9 cellular contexts compared by ENCODE assay signal in the genomic region with DNA sequence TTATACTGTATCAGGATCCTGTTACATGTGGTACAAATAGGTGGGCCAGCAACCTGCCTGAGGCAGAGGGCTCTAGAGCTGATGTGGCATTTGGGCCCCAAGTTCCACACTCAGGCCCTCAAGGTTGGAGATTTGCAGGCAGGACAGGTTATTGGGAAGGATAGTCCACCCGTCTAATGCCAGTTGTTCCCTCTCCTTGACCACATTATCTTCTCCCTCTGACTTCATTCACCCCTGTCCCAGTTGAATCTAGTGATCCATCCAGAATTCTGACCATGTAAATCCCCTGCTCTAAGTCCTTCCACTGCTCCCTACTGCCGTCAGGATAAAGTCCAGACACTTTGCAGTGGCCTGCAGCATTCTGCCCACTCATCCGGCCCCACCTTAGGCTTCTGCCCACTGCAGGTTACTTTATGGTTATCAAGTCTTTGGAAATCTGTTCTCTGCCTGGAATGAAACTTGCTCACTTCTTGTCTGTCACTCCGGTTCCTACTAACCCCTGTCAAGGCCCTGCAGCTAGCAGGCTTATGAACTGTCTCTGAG. TPM values are rescaled to one million over a fixed set of nuclear protein-coding genes. Genes with fewer than 3 reads are reported as not detected.
DNase-seq lines count a peak whose midpoint lies in the region; ATAC-seq and TF ChIP-seq lines count a peak whose summit lies in the region.
"Had no signal": no experiment of that assay in that cellular context is flagged by ENCODE, and none has a peak within 500 bp of the region (broad histone marks: within the 10 kb centered on the region; RNA-seq: fewer than 3 reads in every experiment).

No MANE protein-coding gene starts in this region.

- peaks cover 32% of the 10 kb centered on the region for H3K4me1 Mint-ChIP-seq in neural crest cell

- H3K4me3 Mint-ChIP-seq in neural crest cell = peak overlapping the region; percentile 100

- H2BK15ac ChIP-seq in IMR-90 (ENCODE audit: low read depth, low read length) = 0 out of 3 replicates have a peak overlapping the region, but pooled peaks have one; percentile 6

- peaks cover under 1% of the 10 kb centered on the region for H3K36me3 Mint-ChIP-seq in neural crest cell (ENCODE audit: low read depth)

- H3K27ac Mint-ChIP-seq in neural crest cell (ENCODE audit: unreplicated experiment) = peak overlapping the region; percentile 99

- peak overlapping the region; percentile 17 for H2AK9ac ChIP-seq in IMR-90 (replicated peaks; ENCODE audit: low read depth, low read length, poor library complexity)

- no peak overlapping the region for H2AFZ ChIP-seq in IMR-90 (replicated peaks; ENCODE audit: low read length, poor library complexity)

- H3K14ac ChIP-seq in IMR-90 (replicated peaks; ENCODE audit: low read depth, low read length) = peak overlapping the region; percentile 70; the same call in 1 of the 2 replicates

- H3K18ac ChIP-seq in IMR-90 (ENCODE audit: low read depth, low read length) = no peak overlapping the region

- H3K27me3 ChIP-seq in IMR-90 (ENCODE audit: control insufficient read depth, insufficient read depth, low read length) = no peaks in the 10 kb centered on the region

- intact Hi-C loops in IMR-90 (cut with micrococcal nuclease) = loop anchor here (10.0 kb wide), 1 partner anchor 241 kb away; no protein-coding TSS in a partner anchor

- no peak overlapping the region for H2BK120ac ChIP-seq in IMR-90 (ENCODE audit: low read depth, low read length)

- 100% methylated on average over 1 of the region's 4 CpGs; no CpG with 5 or more reads in 1 of the 2 experiments for WGBS in IMR-90 (ENCODE audit: extremely low coverage in 2 of 2, insufficient read length in 1 of 2), 2 experiments

- peaks cover 4 to 27% of the 10 kb centered on the region in 2 experiments; a peak in 2 of 4 replicates for H3K79me1 ChIP-seq in IMR-90 (ENCODE audit: low read depth in 1 of 2, low read length in 2 of 2)

- DNase-seq in IMR-90 (no peak), coronary artery (ENCODE audit: low spot score) (no peak), neural crest cell (ENCODE audit: low read depth, low spot score) (no peak), NCI-H1092 (lab: John Stamatoyannopoulos, UW) (no peak), DMS 273 treated with DMSO at 0.1 percent for 48 hours (lab: John Stamatoyannopoulos, UW) (no peak), midbrain (lab: John Stamatoyannopoulos, UW) (no peak)
- DNase-seq: stimulated activated CD4-positive, alpha-beta T cell treated with anti-CD3 and anti-CD28 coated beads, Interleukin-2, amount 100 ng/mL, for 48 hours had no signal

- in situ Hi-C loops in IMR-90 (cut with MboI; ENCODE audit: low sequenced_read_pairs) = no loop called here

- no peak overlapping the region for H2BK5ac ChIP-seq in IMR-90 (ENCODE audit: low read depth, low read length, poor library complexity, severe bottlenecking)

- no peaks in the 10 kb centered on the region for H3K9me3 Mint-ChIP-seq in neural crest cell

- dilution Hi-C loops in IMR-90 (cut with HindIII; ENCODE audit: low sequenced_read_pairs, unreplicated experiment) = no loop called here

- H3K27ac ChIP-seq in 22Rv1 (peak overlapping the region; percentile 7; the same call in 1 of the 2 replicates), IMR-90 (ENCODE audit: insufficient read depth, low read length) (no peak overlapping the region), coronary artery (peak overlapping the region; percentile 98 to 100)

- CTCF ChIA-PET in IMR-90 (lab: Yijun Ruan, JAX) = interaction anchor here (0.7 to 2.6 kb wide), 2 partner anchors 18 to 50 kb away, joined by 4 to 10 read pairs; no protein-coding TSS in a partner anchor

- H3K9me1 ChIP-seq in IMR-90 (ENCODE audit: insufficient read depth, low read length) = peaks cover 24% of the 10 kb centered on the region

- peaks cover 5% of the 10 kb centered on the region; the same call in 1 of the 2 replicates for H3K36me3 ChIP-seq in IMR-90 (ENCODE audit: control insufficient read depth, insufficient read depth, low read length)

- H3K4me3 ChIP-seq in IMR-90 (ENCODE audit: insufficient read depth, low read depth, low read length) (no peak overlapping the region), coronary artery (no peak overlapping the region)

- H3K9ac ChIP-seq in IMR-90 (ENCODE audit: low read depth, low read length) = no peak overlapping the region

- H3K56ac ChIP-seq in IMR-90 (ENCODE audit: extremely low read depth, insufficient read depth, low read length) = no peak overlapping the region

- no peak overlapping the region for H4K5ac ChIP-seq in IMR-90 (ENCODE audit: low read depth, low read length)

- no peak overlapping the region for H4K91ac ChIP-seq in IMR-90 (ENCODE audit: insufficient read depth, low read depth, low read length)

- H2BK20ac ChIP-seq in IMR-90 (ENCODE audit: low read depth, low read length) = no peak overlapping the region

- peaks cover 23% of the 10 kb centered on the region for H3K4me1 ChIP-seq in IMR-90 (ENCODE audit: control insufficient read depth, insufficient read depth, low read length)

- H3K9me3 ChIP-seq in IMR-90 (ENCODE audit: control insufficient read depth, insufficient read depth, low read length) = no peaks in the 10 kb centered on the region

- BruUV-seq in IMR-90 (replicated peaks; lab: Mats Ljungman, UMichigan) = no TSS peak

- no peak for TF ChIP-seq CTCF in 22Rv1 (IDR thresholded peaks at IDR 0.05)
- TF ChIP-seq CTCF in IMR-90 (conservative IDR thresholded peaks at IDR 0.05; ENCODE audit: low read depth, low read length) = no peak
- TF ChIP-seq CTCF in coronary artery (IDR thresholded peaks at IDR 0.05) = no peak
- no peak for TF ChIP-seq CTCF in neural crest cell (conservative IDR thresholded peaks at IDR 0.05)

- no peak for TF ChIP-seq POLR2A in IMR-90 (IDR thresholded peaks at IDR 0.05; ENCODE audit: low read depth, low read length)

- H4K20me1 ChIP-seq in IMR-90 (ENCODE audit: insufficient read depth, low read length) = peaks cover 4% of the 10 kb centered on the region; the same call in 1 of the 2 replicates

- H3K4ac ChIP-seq in IMR-90 (ENCODE audit: low read depth, low read length) = peak overlapping the region; percentile 57

- no peak for TF ChIP-seq RAD21 in IMR-90 (IDR thresholded peaks at IDR 0.05; ENCODE audit: low read length)

- H3K23ac ChIP-seq in IMR-90 (ENCODE audit: low read depth, low read length) = peak overlapping the region; percentile 53; the same call in 1 of the 2 replicates

- no peak overlapping the region for H3K4me2 ChIP-seq in IMR-90 (ENCODE audit: low read depth, low read length)

- no peaks in the 10 kb centered on the region for H3K27me3 Mint-ChIP-seq in neural crest cell (ENCODE audit: low read depth)

- POLR2A ChIA-PET in IMR-90 (lab: Charles Lee; ENCODE audit: unreplicated experiment) = no interaction called here

- peak overlapping the region; percentile 67; the same call in 1 of the 2 replicates for H2AK5ac ChIP-seq in IMR-90 (ENCODE audit: low read depth, low read length)

- no peak for ATAC-seq in IMR-90 (ENCODE audit: low read depth)
- no peak for ATAC-seq in esophagus mucosa

- H4K8ac ChIP-seq in IMR-90 (ENCODE audit: low read depth in 2 of 2, low read length in 2 of 2) = peak overlapping the region; percentile 99 to 100; a peak in 2 of 4 replicates

TF ChIP-seq in IMR-90, 13 proteins besides CTCF, POLR2A, EP300 and RAD21:
- TF ChIP-seq MXI1 (IDR thresholded peaks at IDR 0.05; ENCODE audit: borderline replicate concordance, low read depth, low read length) (no peak), CHD1 (IDR thresholded peaks at IDR 0.05; ENCODE audit: low read depth, low read length) (no peak)
TF ChIP-seq in IMR-90: peak in this region for 0.

RNA-seq across cellular contexts. Expression of gene NFATC3, which starts 1.9 kb away (rescaled TPM):
- total RNA-seq in IMR-90 (2012; rRNA removed) (14.7 and 21.5 TPM in 2 replicates), neural crest cell (64.9 and 71.7 TPM in 2 replicates), esophagus mucosa (17.6 TPM)
- polyA plus RNA-seq in IMR-90 (2012; rRNA removed) = 6.3 TPM in 2 replicates
- 3.6 and 3.7 TPM in 2 replicates for polyA plus RNA-seq in IMR-90 (2012; cell fraction: cytosol; rRNA removed)
- polyA plus RNA-seq in IMR-90 (2012; cell fraction: nucleus; rRNA removed; ENCODE audit: low replicate concordance) = 2.5 and 8.2 TPM in 2 replicates
